ENCODE assay signal across 8 cellular contexts in the genomic region with DNA sequence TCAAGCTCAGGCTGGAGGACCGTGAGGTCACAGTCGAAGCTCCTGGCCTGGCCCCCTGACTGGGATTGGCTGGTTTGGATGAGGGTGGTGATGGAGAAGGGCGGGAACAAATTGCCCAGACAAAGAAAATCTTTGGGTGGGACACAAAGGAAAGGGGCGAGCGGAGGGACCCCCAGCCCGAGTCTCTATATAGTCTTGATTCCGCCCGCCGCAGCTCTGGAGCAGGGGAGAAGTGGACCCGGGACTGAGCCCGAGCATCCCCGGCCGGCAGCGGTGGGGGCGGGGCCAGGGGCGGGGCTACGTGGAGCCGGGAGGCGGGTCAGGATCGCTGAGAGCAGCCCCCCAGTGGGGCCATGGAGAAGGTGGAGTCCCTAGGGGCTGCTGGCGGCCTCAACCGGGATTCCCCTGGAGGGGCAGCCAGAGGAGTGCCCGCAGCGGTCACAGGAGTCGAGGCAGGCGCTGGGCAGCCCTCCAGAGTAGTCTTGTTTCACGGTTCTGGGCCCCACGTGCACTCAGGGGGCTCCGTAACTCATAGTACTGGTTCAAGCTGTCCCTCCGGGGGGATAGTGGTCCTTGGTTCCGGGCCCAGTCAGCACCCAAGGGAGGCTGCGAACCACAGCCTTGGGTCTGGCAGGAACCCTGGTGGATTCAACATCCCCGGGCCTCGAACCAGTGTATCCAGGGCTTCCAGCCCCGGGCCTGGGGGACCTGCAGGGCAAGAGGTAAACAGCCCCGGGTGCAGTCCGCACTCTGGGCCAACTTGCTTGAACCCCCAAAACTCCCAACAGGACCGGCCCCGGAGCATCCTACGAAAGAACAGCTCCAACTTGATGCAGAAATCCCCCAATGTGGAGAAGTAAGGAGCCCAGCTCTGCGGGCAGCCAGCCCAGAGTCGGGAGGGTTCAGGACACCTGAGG. TPM values are rescaled to one million over a fixed set of nuclear protein-coding genes. Genes with fewer than 3 reads are reported as not detected.
DNase-seq lines count a peak whose midpoint lies in the region; ATAC-seq, FAIRE-seq and TF ChIP-seq lines count a peak whose summit lies in the region.

No MANE protein-coding gene starts in this region.

- peaks cover 54% of the 10 kb centered on the region for H3K4me1 Mint-ChIP-seq in activated naive CD8-positive, alpha-beta T cell treated with anti-CD3 and anti-CD28 coated beads, Interleukin-2, amount 50 U/mL, for 24 hours

- H3K36me3 ChIP-seq in KOPT-K1 (ENCODE audit: insufficient read depth, low read length) (peaks cover 17% of the 10 kb centered on the region), heart right ventricle (peaks cover 0 to 15% (median 0%) of the 10 kb centered on the region in 9 donors)

- WGBS in heart right ventricle, 2 donors: 20 to 21% methylated on average over 41 to 42 of the region's 42 CpGs

- peaks cover 0 to 27% (median 20%) of the 10 kb centered on the region in 9 donors for H3K4me1 ChIP-seq in heart right ventricle

- peak overlapping the region; percentile 97 for H3K4me3 Mint-ChIP-seq in activated naive CD8-positive, alpha-beta T cell treated with anti-CD3 and anti-CD28 coated beads, Interleukin-2, amount 50 U/mL, for 24 hours

- H3K36me3 Mint-ChIP-seq in activated naive CD8-positive, alpha-beta T cell treated with anti-CD3 and anti-CD28 coated beads, Interleukin-2, amount 50 U/mL, for 24 hours (ENCODE audit: low read depth): peaks cover 5% of the 10 kb centered on the region

- TF ChIP-seq CTCF in heart right ventricle (IDR thresholded peaks at IDR 0.05): no peak

- peak overlapping the region; percentile 97 for H3K27ac Mint-ChIP-seq in activated naive CD8-positive, alpha-beta T cell treated with anti-CD3 and anti-CD28 coated beads, Interleukin-2, amount 50 U/mL, for 24 hours

- H3K4me3 ChIP-seq in heart right ventricle: peak overlapping the region; percentile 70 to 94 (median 85)

- H3K9me3 ChIP-seq in KOPT-K1 (ENCODE audit: insufficient read depth, low read length, poor library complexity, severe bottlenecking) (no peaks in the 10 kb centered on the region), heart right ventricle (no peaks in the 10 kb centered on the region)

- ATAC-seq in GM21717 (IDR thresholded peaks at IDR 0.05; ENCODE audit: unreplicated experiment) (peak; percentile 32), SK-N-SH treated with all-trans-retinoic acid at 6 μM for 48 hours (peak; percentile 89), heart right ventricle (peak; percentile 66 to 81 (median 72))
- peak; percentile 74 for ATAC-seq in activated naive CD8-positive, alpha-beta T cell treated with anti-CD3 and anti-CD28 coated beads, Interleukin-2, amount 50 U/mL, for 24 hours

- H3K27ac ChIP-seq in KOPT-K1 (ENCODE audit: low read depth, low read length, poor library complexity, severe bottlenecking): peak overlapping the region; percentile 89
- peak overlapping the region; percentile 55 to 96 (median 89) for H3K27ac ChIP-seq in heart right ventricle

- peak; percentile 86 for DNase-seq in EH (ENCODE audit: low read depth)
- peak; percentile 85 for DNase-seq in activated naive CD8-positive, alpha-beta T cell treated with anti-CD3 and anti-CD28 coated beads, Interleukin-2, amount 50 U/mL, for 24 hours
- peak; percentile 77 to 80 for DNase-seq in heart right ventricle
- DNase-seq in posterior cingulate gyrus: peak; percentile 62 to 96 (median 70)
- peak; percentile 81 for DNase-seq in urothelium cell line (ENCODE audit: low spot score)

- H3K27me3 ChIP-seq in heart right ventricle: peaks cover 0 to 17% (median 7%) of the 10 kb centered on the region in 7 donors

- peaks cover 4% of the 10 kb centered on the region for H3K27me3 Mint-ChIP-seq in activated naive CD8-positive, alpha-beta T cell treated with anti-CD3 and anti-CD28 coated beads, Interleukin-2, amount 50 U/mL, for 24 hours

- H3K9me3 Mint-ChIP-seq in activated naive CD8-positive, alpha-beta T cell treated with anti-CD3 and anti-CD28 coated beads, Interleukin-2, amount 50 U/mL, for 24 hours: no peaks in the 10 kb centered on the region

- FAIRE-seq in urothelium cell line (lab: Jason Lieb, UNC): no peak

- intact Hi-C loops in heart right ventricle (cut with DNase I): loop anchor here in 1 of 10 donors (1.0 kb wide), 1 partner anchor 15 kb away; no protein-coding TSS in a partner anchor
- intact Hi-C loops in posterior cingulate gyrus (cut with DNase I): no loop called here

TF ChIP-seq in SK-N-SH treated with all-trans-retinoic acid at 6 μM for 48 hours, 23 proteins besides CTCF, POLR2A, EP300 and RAD21 (continues in another document):
- TF ChIP-seq GLIS3 (CRISPR knock-in tag; IDR thresholded peaks at IDR 0.05) (no peak), ARNTL (CRISPR knock-in tag; IDR thresholded peaks at IDR 0.05; ENCODE audit: borderline replicate concordance, low read depth) (no peak), TOX (CRISPR knock-in tag; IDR thresholded peaks at IDR 0.05; ENCODE audit: borderline replicate concordance) (no peak), OSR1 (CRISPR knock-in tag; IDR thresholded peaks at IDR 0.05) (no peak), PPARA (CRISPR knock-in tag; IDR thresholded peaks at IDR 0.05; ENCODE audit: borderline replicate concordance) (no peak), ZNF565 (CRISPR knock-in tag; conservative IDR thresholded peaks at IDR 0.05; ENCODE audit: low read depth) (no peak), ZC3H10 (CRISPR knock-in tag; IDR thresholded peaks at IDR 0.05) (no peak), ISL1 (CRISPR knock-in tag; IDR thresholded peaks at IDR 0.05) (no peak), BACH2 (CRISPR knock-in tag; IDR thresholded peaks at IDR 0.05; ENCODE audit: borderline replicate concordance) (no peak), TCF4 (CRISPR knock-in tag; IDR thresholded peaks at IDR 0.05; ENCODE audit: borderline replicate concordance) (no peak), CSDC2 (CRISPR knock-in tag; IDR thresholded peaks at IDR 0.05) (no peak)
- TF ChIP-seq, protein P1, sequence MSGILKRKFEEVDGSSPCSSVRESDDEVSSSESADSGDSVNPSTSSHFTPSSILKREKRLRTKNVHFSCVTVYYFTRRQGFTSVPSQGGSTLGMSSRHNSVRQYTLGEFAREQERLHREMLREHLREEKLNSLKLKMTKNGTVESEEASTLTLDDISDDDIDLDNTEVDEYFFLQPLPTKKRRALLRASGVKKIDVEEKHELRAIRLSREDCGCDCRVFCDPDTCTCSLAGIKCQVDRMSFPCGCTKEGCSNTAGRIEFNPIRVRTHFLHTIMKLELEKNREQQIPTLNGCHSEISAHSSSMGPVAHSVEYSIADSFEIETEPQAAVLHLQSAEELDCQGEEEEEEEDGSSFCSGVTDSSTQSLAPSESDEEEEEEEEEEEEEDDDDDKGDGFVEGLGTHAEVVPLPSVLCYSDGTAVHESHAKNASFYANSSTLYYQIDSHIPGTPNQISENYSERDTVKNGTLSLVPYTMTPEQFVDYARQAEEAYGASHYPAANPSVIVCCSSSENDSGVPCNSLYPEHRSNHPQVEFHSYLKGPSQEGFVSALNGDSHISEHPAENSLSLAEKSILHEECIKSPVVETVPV (CRISPR knock-in tag; IDR thresholded peaks at IDR 0.05): no peak
- TF ChIP-seq, protein P2, sequence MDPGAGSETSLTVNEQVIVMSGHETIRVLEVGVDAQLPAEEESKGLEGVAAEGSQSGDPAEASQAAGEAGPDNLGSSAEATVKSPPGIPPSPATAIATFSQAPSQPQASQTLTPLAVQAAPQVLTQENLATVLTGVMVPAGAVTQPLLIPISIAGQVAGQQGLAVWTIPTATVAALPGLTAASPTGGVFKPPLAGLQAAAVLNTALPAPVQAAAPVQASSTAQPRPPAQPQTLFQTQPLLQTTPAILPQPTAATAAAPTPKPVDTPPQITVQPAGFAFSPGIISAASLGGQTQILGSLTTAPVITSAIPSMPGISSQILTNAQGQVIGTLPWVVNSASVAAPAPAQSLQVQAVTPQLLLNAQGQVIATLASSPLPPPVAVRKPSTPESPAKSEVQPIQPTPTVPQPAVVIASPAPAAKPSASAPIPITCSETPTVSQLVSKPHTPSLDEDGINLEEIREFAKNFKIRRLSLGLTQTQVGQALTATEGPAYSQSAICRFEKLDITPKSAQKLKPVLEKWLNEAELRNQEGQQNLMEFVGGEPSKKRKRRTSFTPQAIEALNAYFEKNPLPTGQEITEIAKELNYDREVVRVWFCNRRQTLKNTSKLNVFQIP (CRISPR knock-in tag; IDR thresholded peaks at IDR 0.05; ENCODE audit: borderline replicate concordance, low read depth): no peak
- TF ChIP-seq, protein P3, sequence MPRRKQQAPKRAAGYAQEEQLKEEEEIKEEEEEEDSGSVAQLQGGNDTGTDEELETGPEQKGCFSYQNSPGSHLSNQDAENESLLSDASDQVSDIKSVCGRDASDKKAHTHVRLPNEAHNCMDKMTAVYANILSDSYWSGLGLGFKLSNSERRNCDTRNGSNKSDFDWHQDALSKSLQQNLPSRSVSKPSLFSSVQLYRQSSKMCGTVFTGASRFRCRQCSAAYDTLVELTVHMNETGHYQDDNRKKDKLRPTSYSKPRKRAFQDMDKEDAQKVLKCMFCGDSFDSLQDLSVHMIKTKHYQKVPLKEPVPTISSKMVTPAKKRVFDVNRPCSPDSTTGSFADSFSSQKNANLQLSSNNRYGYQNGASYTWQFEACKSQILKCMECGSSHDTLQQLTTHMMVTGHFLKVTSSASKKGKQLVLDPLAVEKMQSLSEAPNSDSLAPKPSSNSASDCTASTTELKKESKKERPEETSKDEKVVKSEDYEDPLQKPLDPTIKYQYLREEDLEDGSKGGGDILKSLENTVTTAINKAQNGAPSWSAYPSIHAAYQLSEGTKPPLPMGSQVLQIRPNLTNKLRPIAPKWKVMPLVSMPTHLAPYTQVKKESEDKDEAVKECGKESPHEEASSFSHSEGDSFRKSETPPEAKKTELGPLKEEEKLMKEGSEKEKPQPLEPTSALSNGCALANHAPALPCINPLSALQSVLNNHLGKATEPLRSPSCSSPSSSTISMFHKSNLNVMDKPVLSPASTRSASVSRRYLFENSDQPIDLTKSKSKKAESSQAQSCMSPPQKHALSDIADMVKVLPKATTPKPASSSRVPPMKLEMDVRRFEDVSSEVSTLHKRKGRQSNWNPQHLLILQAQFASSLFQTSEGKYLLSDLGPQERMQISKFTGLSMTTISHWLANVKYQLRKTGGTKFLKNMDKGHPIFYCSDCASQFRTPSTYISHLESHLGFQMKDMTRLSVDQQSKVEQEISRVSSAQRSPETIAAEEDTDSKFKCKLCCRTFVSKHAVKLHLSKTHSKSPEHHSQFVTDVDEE (CRISPR knock-in tag; IDR thresholded peaks at IDR 0.05): no peak

RNA-seq across cellular contexts. Expression of gene NEURL4, which starts 1.2 kb away (rescaled TPM):
- 10 to 100 TPM; 21.7 to 45.9 (median 28.7) TPM for total RNA-seq in heart right ventricle
- polyA plus RNA-seq in heart right ventricle: 10 to 100 TPM; 22.4 to 55.5 TPM

RNA-seq across cellular contexts. Expression of gene ACAP1, which starts 6.0 kb away (rescaled TPM):
- 10 to 100 TPM in 7 of 10 donors, 1 to 10 TPM in 3; 7.4 to 23.4 (median 16.7) TPM for total RNA-seq in heart right ventricle
- 1 to 10 TPM; 2.4 to 9.7 TPM for polyA plus RNA-seq in heart right ventricle

RNA-seq across cellular contexts. Expression of gene GPS2, which starts 15.2 kb away (rescaled TPM):
- total RNA-seq in heart right ventricle: 10 to 100 TPM; 49.1 to 81.1 (median 57.4) TPM
- polyA plus RNA-seq in heart right ventricle: 100 to 1,000 TPM; 103 to 105 TPM

RNA-seq across cellular contexts. Expression of gene KCTD11, which starts 21.6 kb away (rescaled TPM):
- total RNA-seq in heart right ventricle: 1 to 10 TPM; 4.3 to 8.5 (median 5.3) TPM
- polyA plus RNA-seq in heart right ventricle: 1 to 10 TPM; 4.5 to 6.6 TPM

RNA-seq across cellular contexts. Expression of gene EIF5A, which starts 22.9 kb away (rescaled TPM):
- 100 to 1,000 TPM; 197 to 444 (median 248) TPM for total RNA-seq in heart right ventricle
- polyA plus RNA-seq in heart right ventricle: 100 to 1,000 TPM; 457 to 716 TPM

Comparison
In these comparisons a context has a peak if more than half of its experiments do, and no peak if none do; other contexts are left out.
1. Peak in every context shown above with its lines: DNase-seq, ATAC-seq, H3K4me3 ChIP-seq and H3K27ac ChIP-seq.
2. ATAC-seq: peak in every context shown above with its lines; median percentile 89 in SK-N-SH treated with all-trans-retinoic acid at 6 μM for 48 hours; 74 in activated naive CD8-positive, alpha-beta T cell treated with anti-CD3 and anti-CD28 coated beads, Interleukin-2, amount 50 U/mL, for 24 hours; 72 in heart right ventricle; 32 in GM21717.